ENCODE assay signal across 17 cellular contexts in the genomic region with DNA sequence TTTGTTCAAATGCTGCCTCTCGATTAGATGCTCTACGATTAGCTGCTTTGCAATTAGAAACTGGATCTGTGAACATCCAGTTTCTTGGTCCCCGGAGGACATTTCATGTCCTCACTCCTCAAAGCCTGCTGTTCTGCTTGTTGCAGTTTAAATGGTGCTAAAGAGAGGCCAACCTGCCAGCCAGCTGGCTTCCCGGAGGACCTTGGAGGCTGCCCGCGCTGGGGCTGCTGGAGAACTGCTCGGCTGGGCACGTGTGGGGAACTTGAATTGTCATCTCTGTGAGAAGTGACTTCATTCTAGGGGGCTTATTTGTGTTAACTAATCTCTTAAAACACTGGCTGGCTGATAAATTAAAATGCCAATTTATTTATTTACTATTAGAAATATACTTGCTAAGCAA.
"Had no signal": no experiment of that assay in that cellular context is flagged by ENCODE, and none has a peak within 500 bp of the region (broad histone marks: within the 10 kb centered on the region; RNA-seq: fewer than 3 reads in every experiment).

No MANE protein-coding gene starts in this region.

- H3K4me3 ChIP-seq: colonic mucosa, pancreas, thyroid gland had no signal

- H3K4me1 Mint-ChIP-seq: activated B cell treated with CpG ODN at 0.5 μM for 24 hours; stimulated activated memory B cell treated with anti-CD40 and anti-IgM and Interleukin-4, amounts not matched to agents 10 μg/mL and 1 μg/mL and 100 μg/mL, for 72 hours had no signal

- DNase-seq: activated B cell treated with CpG ODN at 0.5 μM for 24 hours; activated CD4-positive, alpha-beta T cell treated with anti-CD3 and anti-CD28 coated beads for 48 hours; activated CD8-positive, alpha-beta T cell treated with anti-CD3 and anti-CD28 coated beads for 36 hours; activated gamma-delta T cell; activated T-cell treated with anti-CD3 and anti-CD28 coated beads, Interleukin-2, amount 50 U/mL, for 72 hours; amniotic stem cell; central memory CD4-positive, alpha-beta T cell; colonic mucosa; hippocampal formation; midbrain; pancreas; stimulated activated CD4-positive, alpha-beta T cell treated with anti-CD3 and anti-CD28 coated beads, Interleukin-2, amount 100 ng/mL, for 48 hours had no signal

- H3K9me3 Mint-ChIP-seq: activated B cell treated with CpG ODN at 0.5 μM for 24 hours; activated CD8-positive, alpha-beta T cell treated with anti-CD3 and anti-CD28 coated beads for 36 hours; activated naive CD4-positive, alpha-beta T cell treated with anti-CD3 and anti-CD28 coated beads, Interleukin-2, amount 50 U/mL, for 72 hours; activated T-cell treated with anti-CD3 and anti-CD28 coated beads, Interleukin-2, amount 50 U/mL, for 72 hours; stimulated activated memory B cell treated with anti-CD40 and anti-IgM and Interleukin-4, amounts not matched to agents 10 μg/mL and 1 μg/mL and 100 μg/mL, for 72 hours had no signal

- H3K36me3 ChIP-seq: colonic mucosa, pancreas, thyroid gland had no signal

- H3K27ac ChIP-seq: colonic mucosa, pancreas, thyroid gland had no signal

- H3K36me3 Mint-ChIP-seq: activated naive CD4-positive, alpha-beta T cell treated with anti-CD3 and anti-CD28 coated beads, Interleukin-2, amount 50 U/mL, for 72 hours; stimulated activated memory B cell treated with anti-CD40 and anti-IgM and Interleukin-4, amounts not matched to agents 10 μg/mL and 1 μg/mL and 100 μg/mL, for 72 hours had no signal

- ATAC-seq: activated CD8-positive, alpha-beta T cell treated with anti-CD3 and anti-CD28 coated beads for 36 hours; activated naive CD4-positive, alpha-beta T cell treated with anti-CD3 and anti-CD28 coated beads, Interleukin-2, amount 50 U/mL, for 72 hours; activated T-cell treated with anti-CD3 and anti-CD28 coated beads, Interleukin-2, amount 50 U/mL, for 72 hours; esophagus mucosa; left lobe of liver; pancreas; stimulated activated memory B cell treated with anti-CD40 and anti-IgM and Interleukin-4, amounts not matched to agents 10 μg/mL and 1 μg/mL and 100 μg/mL, for 72 hours had no signal

- H3K4me1 ChIP-seq: colonic mucosa, pancreas, thyroid gland had no signal

- H3K9me3 ChIP-seq: colonic mucosa, pancreas, thyroid gland had no signal

- H3K4me3 Mint-ChIP-seq: activated B cell treated with CpG ODN at 0.5 μM for 24 hours; activated CD8-positive, alpha-beta T cell treated with anti-CD3 and anti-CD28 coated beads for 36 hours; activated T-cell treated with anti-CD3 and anti-CD28 coated beads, Interleukin-2, amount 50 U/mL, for 72 hours; stimulated activated memory B cell treated with anti-CD40 and anti-IgM and Interleukin-4, amounts not matched to agents 10 μg/mL and 1 μg/mL and 100 μg/mL, for 72 hours had no signal

- H3K27ac Mint-ChIP-seq: activated B cell treated with CpG ODN at 0.5 μM for 24 hours; activated CD8-positive, alpha-beta T cell treated with anti-CD3 and anti-CD28 coated beads for 36 hours; activated naive CD4-positive, alpha-beta T cell treated with anti-CD3 and anti-CD28 coated beads, Interleukin-2, amount 50 U/mL, for 72 hours; activated T-cell treated with anti-CD3 and anti-CD28 coated beads, Interleukin-2, amount 50 U/mL, for 72 hours; stimulated activated memory B cell treated with anti-CD40 and anti-IgM and Interleukin-4, amounts not matched to agents 10 μg/mL and 1 μg/mL and 100 μg/mL, for 72 hours had no signal

- H3K27me3 ChIP-seq: colonic mucosa, pancreas, thyroid gland had no signal
